24 cellular contexts compared by ENCODE assay signal in genomic region chr6:467111-467510, GRCh38.
"Had no signal": no experiment of that assay in that cellular context is flagged by ENCODE, and none has a peak within 500 bp of the region (broad histone marks: within the 10 kb centered on the region; RNA-seq: fewer than 3 reads in every experiment).

No MANE protein-coding gene starts in this region.

- H3K36me3 ChIP-seq: ascending aorta, breast epithelium, cardiac muscle cell, colonic mucosa, esophagus squamous epithelium, gastroesophageal sphincter had no signal

- H3K4me1 ChIP-seq: ascending aorta, breast epithelium, colonic mucosa, esophagus squamous epithelium, gastroesophageal sphincter had no signal

- DNase-seq: activated CD4-positive, alpha-beta T cell treated with anti-CD3 and anti-CD28 coated beads for 36 hours; activated CD4-positive, alpha-beta T cell treated with anti-CD3 and anti-CD28 coated beads, Interleukin-2, amount 50 U/mL, for 1 hour; activated CD4-positive, CD25-positive, alpha-beta regulatory T cell; activated CD4-positive, CD25-positive, alpha-beta regulatory T cell treated with anti-CD3 and anti-CD28 coated beads, Interleukin-2, amount 50 U/mL, for 72 hours; activated CD8-positive, alpha-beta memory T cell treated with anti-CD3 and anti-CD28 coated beads, Interleukin-2, amount 50 U/mL, for 4 hours; activated gamma-delta T cell; activated naive CD4-positive, alpha-beta T cell; activated naive CD4-positive, alpha-beta T cell treated with anti-CD3 and anti-CD28 coated beads, Interleukin-2, amount 10 ng/mL, durations not matched to agents 7 days and 5 days; activated naive CD8-positive, alpha-beta T cell treated with anti-CD3 and anti-CD28 coated beads, Interleukin-2, amount 10 ng/mL, durations not matched to agents 7 days and 5 days; activated T-cell treated with anti-CD3 and anti-CD28 coated beads, Interleukin-2, amount 50 U/mL, for 1 hour; central memory CD4-positive, alpha-beta T cell; cerebellar nuclear complex; colonic mucosa; effector CD8-positive, alpha-beta T cell; esophagus squamous epithelium; foreskin melanocyte had no signal

- ATAC-seq: gastroesophageal sphincter, SK-N-SH treated with all-trans-retinoic acid at 6 μM for 48 hours had no signal

- H3K27ac Mint-ChIP-seq: activated naive CD4-positive, alpha-beta T cell treated with anti-CD3 and anti-CD28 coated beads, Interleukin-2, amount 10 ng/mL, durations not matched to agents 7 days and 5 days; activated naive CD8-positive, alpha-beta T cell treated with anti-CD3 and anti-CD28 coated beads, Interleukin-2, amount 10 ng/mL, durations not matched to agents 7 days and 5 days; brain had no signal

- H3K9me3 Mint-ChIP-seq: activated naive CD4-positive, alpha-beta T cell treated with anti-CD3 and anti-CD28 coated beads, Interleukin-2, amount 10 ng/mL, durations not matched to agents 7 days and 5 days; activated naive CD4-positive, alpha-beta T cell treated with anti-CD3 and anti-CD28 coated beads, Interleukin-2, amount 50 U/mL, for 72 hours; activated naive CD8-positive, alpha-beta T cell treated with anti-CD3 and anti-CD28 coated beads, Interleukin-2, amount 10 ng/mL, durations not matched to agents 7 days and 5 days had no signal

- H3K4me3 Mint-ChIP-seq: activated CD4-positive, alpha-beta T cell treated with anti-CD3 and anti-CD28 coated beads for 36 hours; activated naive CD4-positive, alpha-beta T cell treated with anti-CD3 and anti-CD28 coated beads, Interleukin-2, amount 10 ng/mL, durations not matched to agents 7 days and 5 days; activated naive CD8-positive, alpha-beta T cell treated with anti-CD3 and anti-CD28 coated beads, Interleukin-2, amount 10 ng/mL, durations not matched to agents 7 days and 5 days; brain had no signal

- H3K36me3 Mint-ChIP-seq: activated naive CD4-positive, alpha-beta T cell treated with anti-CD3 and anti-CD28 coated beads, Interleukin-2, amount 10 ng/mL, durations not matched to agents 7 days and 5 days; activated naive CD4-positive, alpha-beta T cell treated with anti-CD3 and anti-CD28 coated beads, Interleukin-2, amount 50 U/mL, for 72 hours; activated naive CD8-positive, alpha-beta T cell treated with anti-CD3 and anti-CD28 coated beads, Interleukin-2, amount 10 ng/mL, durations not matched to agents 7 days and 5 days; brain had no signal

- H3K27ac ChIP-seq: ascending aorta, breast epithelium, cardiac muscle cell, colonic mucosa, epithelial cell of prostate, esophagus squamous epithelium, gastroesophageal sphincter had no signal

- H3K4me3 ChIP-seq: ascending aorta, breast epithelium, cardiac muscle cell, colonic mucosa, esophagus squamous epithelium, gastroesophageal sphincter had no signal

- H3K4me1 Mint-ChIP-seq: brain had no signal

- H3K9me3 ChIP-seq: ascending aorta, breast epithelium, colonic mucosa, esophagus squamous epithelium, gastroesophageal sphincter had no signal

- H3K27me3 ChIP-seq: ascending aorta, cardiac muscle cell, colonic mucosa had no signal
